ENCODE assay signal across 8 cellular contexts in genomic region chr17:59853168-59853918, GRCh38. TPM values are rescaled to one million over a fixed set of nuclear protein-coding genes. Genes with fewer than 3 reads are reported as not detected.
DNase-seq lines count a peak whose midpoint lies in the region; ATAC-seq and TF ChIP-seq lines count a peak whose summit lies in the region.

No MANE protein-coding gene starts in this region.

- ATAC-seq in CD4-positive, alpha-beta T cell (ENCODE audit: poor library complexity), result peak; percentile 94
- ATAC-seq in stimulated activated naive B cell treated with anti-CD40 and anti-IgM and Interleukin-4, amounts not matched to agents 10 μg/mL and 1 μg/mL and 100 μg/mL, for 72 hours (replicated peaks), result peak; percentile 71 to 81
- no peak for ATAC-seq in GM18502 (IDR thresholded peaks at IDR 0.05; ENCODE audit: poor library complexity, unreplicated experiment)

- H3K4me3 Mint-ChIP-seq in CD4-positive, alpha-beta T cell, result peak overlapping the region; percentile 14
- peak overlapping the region; percentile 57 for H3K4me3 Mint-ChIP-seq in activated naive CD8-positive, alpha-beta T cell
- no peak overlapping the region for H3K4me3 Mint-ChIP-seq in stimulated activated naive B cell treated with anti-CD40 and anti-IgM and Interleukin-4, amounts not matched to agents 10 μg/mL and 1 μg/mL and 100 μg/mL, for 72 hours

- intact Hi-C loops in CD4-positive, alpha-beta T cell (cut with DNase I, micrococcal nuclease), result loop anchor here in 1 of 2 experiments (1.0 kb wide), 1 partner anchor 67 kb away; no protein-coding TSS in a partner anchor

- peaks cover 22% of the 10 kb centered on the region for H3K4me1 ChIP-seq in iPS-20b (ENCODE audit: insufficient read depth, low read length)

- H3K36me3 Mint-ChIP-seq in CD4-positive, alpha-beta T cell (ENCODE audit: low read depth), result peaks cover 3% of the 10 kb centered on the region
- no peaks in the 10 kb centered on the region for H3K36me3 Mint-ChIP-seq in activated naive CD8-positive, alpha-beta T cell
- H3K36me3 Mint-ChIP-seq in stimulated activated naive B cell treated with anti-CD40 and anti-IgM and Interleukin-4, amounts not matched to agents 10 μg/mL and 1 μg/mL and 100 μg/mL, for 72 hours, result peaks cover 3 to 4% of the 10 kb centered on the region in 2 donors

- no peaks in the 10 kb centered on the region for H3K27me3 Mint-ChIP-seq in CD4-positive, alpha-beta T cell
- no peaks in the 10 kb centered on the region for H3K27me3 Mint-ChIP-seq in activated naive CD8-positive, alpha-beta T cell
- H3K27me3 Mint-ChIP-seq in stimulated activated naive B cell treated with anti-CD40 and anti-IgM and Interleukin-4, amounts not matched to agents 10 μg/mL and 1 μg/mL and 100 μg/mL, for 72 hours, result no peaks in the 10 kb centered on the region

- POLR2A ChIA-PET in CD4-positive, alpha-beta T cell (lab: Charles Lee), result interaction anchor here (0.5 to 2.4 kb wide), 12 partner anchors 12 to 146 kb away, joined by 3 to 22 read pairs (median 3); partner anchors contain the start of genes PTRH2 and VMP1
- POLR2A ChIA-PET in HEK293T (lab: Yijun Ruan, JAX), result no interaction called here
- POLR2A ChIA-PET in RWPE1 (lab: Yijun Ruan, JAX; ENCODE audit: low non-redundant PET), result no interaction called here

- peaks cover 29% of the 10 kb centered on the region for H3K4me1 Mint-ChIP-seq in CD4-positive, alpha-beta T cell (ENCODE audit: low read depth)
- peaks cover 37% of the 10 kb centered on the region for H3K4me1 Mint-ChIP-seq in activated naive CD8-positive, alpha-beta T cell (ENCODE audit: low read depth)
- H3K4me1 Mint-ChIP-seq in stimulated activated naive B cell treated with anti-CD40 and anti-IgM and Interleukin-4, amounts not matched to agents 10 μg/mL and 1 μg/mL and 100 μg/mL, for 72 hours, result peaks cover 19 to 28% of the 10 kb centered on the region in 2 donors

- CTCF ChIA-PET in CD4-positive, alpha-beta T cell (lab: Charles Lee), result interaction anchor here (0.6 to 2.2 kb wide), 17 partner anchors 11 to 146 kb away, joined by 3 to 8 read pairs (median 3); partner anchors contain the start of genes PTRH2 and VMP1
- CTCF ChIA-PET in HEK293T (lab: Yijun Ruan, JAX), result interaction anchor here (0.6 kb wide), 1 partner anchor 365 kb away, joined by 3 read pairs; no protein-coding TSS in a partner anchor
- CTCF ChIA-PET in RWPE1 (lab: Yijun Ruan, JAX), result interaction anchor here (0.6 to 2.0 kb wide), 4 partner anchors 70 to 334 kb away, joined by 3 to 6 read pairs (median 5); no protein-coding TSS in a partner anchor

- DNase-seq in CD4-positive, alpha-beta T cell, result peak in 9 of 10 experiments; percentile 28 to 72 (median 49)
- DNase-seq in HEK293T (ENCODE audit: extremely low spot score), result peak; percentile 42
- DNase-seq in RWPE1 (ENCODE audit: low spot score), result peak; percentile 74
- DNase-seq in stimulated activated naive B cell treated with anti-CD40 and anti-IgM and Interleukin-4, amounts not matched to agents 10 μg/mL and 1 μg/mL and 100 μg/mL, for 72 hours, result no peak
- DNase-seq in NCI-H2171 treated with DMSO at 0.1 percent for 48 hours (lab: John Stamatoyannopoulos, UW), result no peak

- TF ChIP-seq CTCF in CD4-positive, alpha-beta T cell (IDR thresholded peaks at IDR 0.05), result no peak
- peak; percentile 78 for TF ChIP-seq CTCF in RWPE1 (conservative IDR thresholded peaks at IDR 0.05; ENCODE audit: low read depth)

- H3K9me3 ChIP-seq in CD4-positive, alpha-beta T cell (ENCODE audit: control insufficient read depth, low read length), result no peaks in the 10 kb centered on the region
- no peaks in the 10 kb centered on the region for H3K9me3 ChIP-seq in iPS-20b (ENCODE audit: insufficient read depth, low read depth, low read length)

- no peaks in the 10 kb centered on the region for H3K36me3 ChIP-seq in iPS-20b (ENCODE audit: insufficient read depth, low read depth, low read length)

- no peaks in the 10 kb centered on the region for H3K9me3 Mint-ChIP-seq in CD4-positive, alpha-beta T cell
- H3K9me3 Mint-ChIP-seq in activated naive CD8-positive, alpha-beta T cell (ENCODE audit: low read depth), result no peaks in the 10 kb centered on the region
- H3K9me3 Mint-ChIP-seq in stimulated activated naive B cell treated with anti-CD40 and anti-IgM and Interleukin-4, amounts not matched to agents 10 μg/mL and 1 μg/mL and 100 μg/mL, for 72 hours, result peaks cover 3 to 4% of the 10 kb centered on the region in 2 donors

- no peaks in the 10 kb centered on the region for H3K27me3 ChIP-seq in CD4-positive, alpha-beta T cell (ENCODE audit: control insufficient read depth, insufficient read depth, low read length)
- no peaks in the 10 kb centered on the region for H3K27me3 ChIP-seq in iPS-20b (ENCODE audit: insufficient read depth, low read length)

- peak overlapping the region; percentile 66 for H3K27ac Mint-ChIP-seq in CD4-positive, alpha-beta T cell
- peak overlapping the region; percentile 86 for H3K27ac Mint-ChIP-seq in activated naive CD8-positive, alpha-beta T cell
- peak overlapping the region; percentile 37 for H3K27ac Mint-ChIP-seq in stimulated activated naive B cell treated with anti-CD40 and anti-IgM and Interleukin-4, amounts not matched to agents 10 μg/mL and 1 μg/mL and 100 μg/mL, for 72 hours

- H3K9ac ChIP-seq in iPS-20b (ENCODE audit: low read depth, low read length), result peak overlapping the region; percentile 45

- no peak overlapping the region for H3K27ac ChIP-seq in CD4-positive, alpha-beta T cell (ENCODE audit: low read depth, low read length)
- H3K27ac ChIP-seq in RWPE1, result peak overlapping the region; percentile 95
- H3K27ac ChIP-seq in iPS-20b (ENCODE audit: low read length), result peak overlapping the region; percentile 54

- no peak overlapping the region for H3K4me3 ChIP-seq in iPS-20b (ENCODE audit: low read length)

TF ChIP-seq in HEK293T, 16 proteins besides CTCF, POLR2A, EP300 and RAD21:
- no peak for TF ChIP-seq LEF1 (IDR thresholded peaks at IDR 0.05; ENCODE audit: borderline replicate concordance)
TF ChIP-seq in HEK293T: peak in this region for 0.

RNA-seq across cellular contexts. Expression of gene TUBD1, which starts 39.4 kb away (rescaled TPM):
- 1 to 10 TPM; 7.3 to 9.4 TPM for total RNA-seq in CD4-positive, alpha-beta T cell

RNA-seq across cellular contexts. Expression of gene RPS6KB1, which starts 39.6 kb away (rescaled TPM):
- 100 to 1,000 TPM; 129 to 135 TPM for total RNA-seq in CD4-positive, alpha-beta T cell

Comparison
In these comparisons a context has a peak if more than half of its experiments do, and no peak if none do; other contexts are left out.
1. DNase-seq: peak in CD4-positive, alpha-beta T cell (9 of 10), HEK293T (single experiment) and RWPE1 (single experiment); none in stimulated activated naive B cell treated with anti-CD40 and anti-IgM and Interleukin-4, amounts not matched to agents 10 μg/mL and 1 μg/mL and 100 μg/mL, for 72 hours (single experiment) and NCI-H2171 treated with DMSO at 0.1 percent for 48 hours (single experiment).
2. H3K4me3 Mint-ChIP-seq: peak in CD4-positive, alpha-beta T cell (single experiment) and activated naive CD8-positive, alpha-beta T cell (single experiment); none in stimulated activated naive B cell treated with anti-CD40 and anti-IgM and Interleukin-4, amounts not matched to agents 10 μg/mL and 1 μg/mL and 100 μg/mL, for 72 hours (0 of 2).
3. Peak in every context shown above with its lines, with median percentiles within 50 percentile points of each other: H3K27ac Mint-ChIP-seq.